Comparison of ENCODE assay signal across 7 cellular contexts in genomic region chr17:17285951-17286350, GRCh38.
"Had no signal": no experiment of that assay in that cellular context is flagged by ENCODE, and none has a peak within 500 bp of the region (broad histone marks: within the 10 kb centered on the region; RNA-seq: fewer than 3 reads in every experiment).

No MANE protein-coding gene starts in this region.

- H2AFZ ChIP-seq: GM23338 had no signal

- FAIRE-seq: H1, H54, HTR-8/SVneo had no signal

- DNase-seq: H9, HCEC 1CT had no signal

- ATAC-seq: GM23338 had no signal

- H3K27ac Mint-ChIP-seq: GM23338, H9, IgD-negative memory B cell had no signal

- H3K4me3 Mint-ChIP-seq: GM23338, H9, IgD-negative memory B cell had no signal

- H3K4me3 ChIP-seq: GM23338 had no signal

- H3K4me2 ChIP-seq: GM23338 had no signal

- H3K36me3 Mint-ChIP-seq: IgD-negative memory B cell had no signal

- H3K27me3 Mint-ChIP-seq: IgD-negative memory B cell had no signal
